Comparison of ENCODE assay signal across 11 cellular contexts in genomic region chr4:54433686-54434085, GRCh38.
DNase-seq lines count a peak whose midpoint lies in the region; ATAC-seq and TF ChIP-seq lines count a peak whose summit lies in the region.
"Had no signal": no experiment of that assay in that cellular context is flagged by ENCODE, and none has a peak within 500 bp of the region (broad histone marks: within the 10 kb centered on the region; RNA-seq: fewer than 3 reads in every experiment).

No MANE protein-coding gene starts in this region.

- no peaks in the 10 kb centered on the region for H3K4me1 Mint-ChIP-seq in GM23338
- no peaks in the 10 kb centered on the region for H3K4me1 Mint-ChIP-seq in WTC11

- no peaks in the 10 kb centered on the region for H3K9me2 ChIP-seq in GM23338 (ENCODE audit: insufficient read depth)

- no peaks in the 10 kb centered on the region for H3K36me3 Mint-ChIP-seq in GM23338 (ENCODE audit: low read depth)
- H3K36me3 Mint-ChIP-seq in WTC11 = no peaks in the 10 kb centered on the region

- POLR2A ChIA-PET in AG04450 (lab: Yijun Ruan, JAX) (no interaction called here), WTC11 (lab: Charles Lee) (no interaction called here)

- no peaks in the 10 kb centered on the region for H3K9me3 ChIP-seq in AG04450 (ENCODE audit: control insufficient read depth, insufficient read depth, low read length)
- H3K9me3 ChIP-seq: suprapubic skin had no signal

- no peak for DNase-seq in AG04450 (ENCODE audit: low read depth, low spot score)
- DNase-seq in GM23338 (ENCODE audit: low spot score) = peak; percentile 72
- peak; percentile 36 for DNase-seq in WTC11 (ENCODE audit: low spot score)
- peak; percentile 44 for DNase-seq in iPS DF 4.7 (ENCODE audit: extremely low read depth, low spot score)
- no peak for DNase-seq in activated T-cell treated with anti-CD3 and anti-CD28 coated beads, Interleukin-2, amount 50 U/mL, for 48 hours
- DNase-seq in GF-D8 (lab: John Stamatoyannopoulos, UW) = no peak
- DNase-seq: activated CD4-positive, CD25-positive, alpha-beta regulatory T cell treated with anti-CD3 and anti-CD28 coated beads, Interleukin-2, amount 50 U/mL, for 72 hours; NCI-H524 treated with DMSO at 0.1 percent for 48 hours had no signal

- no peak overlapping the region for H3K27ac ChIP-seq in AG04450 (ENCODE audit: low read depth, low read length)
- H3K27ac ChIP-seq in GM23338 (ENCODE audit: low read depth) = no peak overlapping the region
- H3K27ac ChIP-seq: suprapubic skin had no signal

- no peak overlapping the region for H3K4me2 ChIP-seq in GM23338

- no peaks in the 10 kb centered on the region for H3K36me3 ChIP-seq in GM23338 (ENCODE audit: insufficient read depth)
- H3K36me3 ChIP-seq: suprapubic skin had no signal

- H3K4me3 ChIP-seq in AG04450 (ENCODE audit: low read depth, low read length) (no peak overlapping the region), GM23338 (no peak overlapping the region)
- H3K4me3 ChIP-seq: suprapubic skin had no signal

- H3F3A ChIP-seq in GM23338 (replicated peaks; ENCODE audit: low read depth) = no peaks in the 10 kb centered on the region

- H3K9me3 Mint-ChIP-seq in GM23338 = no peaks in the 10 kb centered on the region
- no peaks in the 10 kb centered on the region for H3K9me3 Mint-ChIP-seq in WTC11

- H3K27me3 ChIP-seq in AG04450 (ENCODE audit: control insufficient read depth, insufficient read depth, low read length) = no peaks in the 10 kb centered on the region
- H3K27me3 ChIP-seq in GM23338 (ENCODE audit: insufficient read depth) = no peaks in the 10 kb centered on the region

- no peak overlapping the region for H3K27ac Mint-ChIP-seq in GM23338
- H3K27ac Mint-ChIP-seq in WTC11 = no peak overlapping the region

- H3K4me1 ChIP-seq in GM23338 (ENCODE audit: insufficient read depth) = no peaks in the 10 kb centered on the region
- H3K4me1 ChIP-seq: suprapubic skin had no signal

- H3K79me2 ChIP-seq in GM23338 (replicated peaks; ENCODE audit: insufficient read depth) = no peaks in the 10 kb centered on the region

- peak; percentile 72 for ATAC-seq in GM23338
- peak; percentile 71 for ATAC-seq in WTC11
- ATAC-seq in activated CD4-positive, CD25-positive, alpha-beta regulatory T cell treated with anti-CD3 and anti-CD28 coated beads, Interleukin-2, amount 50 U/mL, for 24 hours = no peak
- ATAC-seq in HG03095 (IDR thresholded peaks at IDR 0.05; ENCODE audit: unreplicated experiment) = no peak

- H4K20me1 ChIP-seq in GM23338 (replicated peaks; ENCODE audit: insufficient read depth) = no peaks in the 10 kb centered on the region

- no peaks in the 10 kb centered on the region for H3K27me3 Mint-ChIP-seq in GM23338 (ENCODE audit: insufficient read depth, low read depth, poor library complexity)
- H3K27me3 Mint-ChIP-seq in WTC11 (ENCODE audit: low read depth) = no peaks in the 10 kb centered on the region

- H3K4me3 Mint-ChIP-seq in GM23338 (no peak overlapping the region), WTC11 (no peak overlapping the region)

- TF ChIP-seq CTCF in AG04450 (IDR thresholded peaks at IDR 0.05; ENCODE audit: low read depth, low read length) (peak; percentile 65), GM23338 (conservative IDR thresholded peaks at IDR 0.05; ENCODE audit: low read depth in 2 of 2) (peak; percentile 81 to 82), WTC11 (IDR thresholded peaks at IDR 0.05) (peak; percentile 44)

- H2AFZ ChIP-seq in GM23338 = 0 out of 2 replicates have a peak overlapping the region, but pooled peaks have one; percentile 19

- CTCF ChIA-PET in AG04450 (lab: Charles Lee) (interaction anchor here (0.6 to 5.3 kb wide), 11 partner anchors 9 to 1925 kb away, joined by 3 to 49 read pairs (median 3); no protein-coding TSS in a partner anchor), WTC11 (lab: Charles Lee) (interaction anchor here (0.6 to 2.9 kb wide), 24 partner anchors 9 to 751 kb away, joined by 3 to 19 read pairs (median 3); no protein-coding TSS in a partner anchor)

TF ChIP-seq in GM23338, 12 proteins besides CTCF, POLR2A, EP300 and RAD21:
- TF ChIP-seq ZNF331 (CRISPR knock-in tag; IDR thresholded peaks at IDR 0.05; ENCODE audit: low read depth) = no peak

TF ChIP-seq in WTC11, 78 proteins besides CTCF, POLR2A, EP300 and RAD21:
- no peak for TF ChIP-seq RORB (CRISPR knock-in tag; IDR thresholded peaks at IDR 0.05)
- no peak for TF ChIP-seq ARID4B (CRISPR knock-in tag; IDR thresholded peaks at IDR 0.05; ENCODE audit: borderline replicate concordance)
- TF ChIP-seq ZMAT4 (CRISPR knock-in tag; IDR thresholded peaks at IDR 0.05) = no peak
- no peak for TF ChIP-seq HMGXB4 (CRISPR knock-in tag; IDR thresholded peaks at IDR 0.05)
- TF ChIP-seq MAX (CRISPR knock-in tag; IDR thresholded peaks at IDR 0.05) = no peak
- TF ChIP-seq ZNF121 (CRISPR knock-in tag; IDR thresholded peaks at IDR 0.05) = no peak

Comparison
In these comparisons a context has a peak if more than half of its experiments do, and no peak if none do; other contexts are left out.
1. DNase-seq: peak in GM23338 (single experiment), WTC11 (single experiment) and iPS DF 4.7 (single experiment); none in AG04450 (single experiment), activated T-cell treated with anti-CD3 and anti-CD28 coated beads, Interleukin-2, amount 50 U/mL, for 48 hours (0 of 2) and GF-D8 (single experiment).
2. ATAC-seq: peak in GM23338 (single experiment) and WTC11 (single experiment); none in activated CD4-positive, CD25-positive, alpha-beta regulatory T cell treated with anti-CD3 and anti-CD28 coated beads, Interleukin-2, amount 50 U/mL, for 24 hours (0 of 2) and HG03095 (single experiment).
3. Peak in every context shown above with its lines, with median percentiles within 50 percentile points of each other: CTCF ChIP-seq.